ENCODE assay signal across 2 cellular contexts in the genomic region with DNA sequence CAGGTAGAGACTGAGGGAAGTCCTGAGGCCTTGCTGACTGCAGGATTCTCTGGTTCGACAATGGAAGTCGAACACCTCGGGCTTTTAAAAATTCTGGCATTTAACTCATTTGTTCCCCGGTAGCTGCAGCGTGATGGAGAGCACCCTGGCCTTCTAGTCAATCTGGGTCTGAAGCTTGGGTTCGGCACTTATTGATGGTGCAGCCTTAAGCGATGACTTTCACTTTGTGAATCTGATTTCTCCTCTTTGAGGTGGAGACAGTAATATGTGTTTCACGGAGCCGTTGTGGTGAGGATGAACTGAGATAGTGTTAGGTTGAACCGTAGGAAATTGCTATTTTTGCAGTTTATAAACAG.
TF ChIP-seq lines count a peak whose summit lies in the region.

No MANE protein-coding gene starts in this region.

TF ChIP-seq in liver, 16 proteins besides CTCF, POLR2A, EP300 and RAD21:
- no peak for TF ChIP-seq JUND (IDR thresholded peaks at IDR 0.05)
- TF ChIP-seq, protein P1, sequence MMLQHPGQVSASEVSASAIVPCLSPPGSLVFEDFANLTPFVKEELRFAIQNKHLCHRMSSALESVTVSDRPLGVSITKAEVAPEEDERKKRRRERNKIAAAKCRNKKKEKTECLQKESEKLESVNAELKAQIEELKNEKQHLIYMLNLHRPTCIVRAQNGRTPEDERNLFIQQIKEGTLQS (IDR thresholded peaks at IDR 0.05) = no peak
- TF ChIP-seq RXRA (IDR thresholded peaks at IDR 0.05) = no peak
- TF ChIP-seq TAF1 (conservative IDR thresholded peaks at IDR 0.05) = no peak
- peak; percentile 1 for TF ChIP-seq YY1 (IDR thresholded peaks at IDR 0.05)
- TF ChIP-seq SP1 (IDR thresholded peaks at IDR 0.05) = peak; percentile 0
- TF ChIP-seq EGR1 (IDR thresholded peaks at IDR 0.05; ENCODE audit: low read depth in 2 of 2) = no peak
- no peak for TF ChIP-seq HNF4A (conservative IDR thresholded peaks at IDR 0.05)
- TF ChIP-seq GABPA (IDR thresholded peaks at IDR 0.05 in 1 of 2, conservative IDR thresholded peaks at IDR 0.05 in 1 of 2) = no peak
- TF ChIP-seq, protein P2, sequence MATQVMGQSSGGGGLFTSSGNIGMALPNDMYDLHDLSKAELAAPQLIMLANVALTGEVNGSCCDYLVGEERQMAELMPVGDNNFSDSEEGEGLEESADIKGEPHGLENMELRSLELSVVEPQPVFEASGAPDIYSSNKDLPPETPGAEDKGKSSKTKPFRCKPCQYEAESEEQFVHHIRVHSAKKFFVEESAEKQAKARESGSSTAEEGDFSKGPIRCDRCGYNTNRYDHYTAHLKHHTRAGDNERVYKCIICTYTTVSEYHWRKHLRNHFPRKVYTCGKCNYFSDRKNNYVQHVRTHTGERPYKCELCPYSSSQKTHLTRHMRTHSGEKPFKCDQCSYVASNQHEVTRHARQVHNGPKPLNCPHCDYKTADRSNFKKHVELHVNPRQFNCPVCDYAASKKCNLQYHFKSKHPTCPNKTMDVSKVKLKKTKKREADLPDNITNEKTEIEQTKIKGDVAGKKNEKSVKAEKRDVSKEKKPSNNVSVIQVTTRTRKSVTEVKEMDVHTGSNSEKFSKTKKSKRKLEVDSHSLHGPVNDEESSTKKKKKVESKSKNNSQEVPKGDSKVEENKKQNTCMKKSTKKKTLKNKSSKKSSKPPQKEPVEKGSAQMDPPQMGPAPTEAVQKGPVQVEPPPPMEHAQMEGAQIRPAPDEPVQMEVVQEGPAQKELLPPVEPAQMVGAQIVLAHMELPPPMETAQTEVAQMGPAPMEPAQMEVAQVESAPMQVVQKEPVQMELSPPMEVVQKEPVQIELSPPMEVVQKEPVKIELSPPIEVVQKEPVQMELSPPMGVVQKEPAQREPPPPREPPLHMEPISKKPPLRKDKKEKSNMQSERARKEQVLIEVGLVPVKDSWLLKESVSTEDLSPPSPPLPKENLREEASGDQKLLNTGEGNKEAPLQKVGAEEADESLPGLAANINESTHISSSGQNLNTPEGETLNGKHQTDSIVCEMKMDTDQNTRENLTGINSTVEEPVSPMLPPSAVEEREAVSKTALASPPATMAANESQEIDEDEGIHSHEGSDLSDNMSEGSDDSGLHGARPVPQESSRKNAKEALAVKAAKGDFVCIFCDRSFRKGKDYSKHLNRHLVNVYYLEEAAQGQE (IDR thresholded peaks at IDR 0.05) = no peak
- TF ChIP-seq FOXA2 (IDR thresholded peaks at IDR 0.05) = no peak
- TF ChIP-seq, protein P3, sequence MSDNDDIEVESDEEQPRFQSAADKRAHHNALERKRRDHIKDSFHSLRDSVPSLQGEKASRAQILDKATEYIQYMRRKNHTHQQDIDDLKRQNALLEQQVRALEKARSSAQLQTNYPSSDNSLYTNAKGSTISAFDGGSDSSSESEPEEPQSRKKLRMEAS (IDR thresholded peaks at IDR 0.05) = peak; percentile 2
- no peak for TF ChIP-seq NR2F2 (IDR thresholded peaks at IDR 0.05)
- no peak for TF ChIP-seq FOXA1 (IDR thresholded peaks at IDR 0.05)
- TF ChIP-seq HNF4G (IDR thresholded peaks at IDR 0.05) = no peak
- TF ChIP-seq, protein P4, sequence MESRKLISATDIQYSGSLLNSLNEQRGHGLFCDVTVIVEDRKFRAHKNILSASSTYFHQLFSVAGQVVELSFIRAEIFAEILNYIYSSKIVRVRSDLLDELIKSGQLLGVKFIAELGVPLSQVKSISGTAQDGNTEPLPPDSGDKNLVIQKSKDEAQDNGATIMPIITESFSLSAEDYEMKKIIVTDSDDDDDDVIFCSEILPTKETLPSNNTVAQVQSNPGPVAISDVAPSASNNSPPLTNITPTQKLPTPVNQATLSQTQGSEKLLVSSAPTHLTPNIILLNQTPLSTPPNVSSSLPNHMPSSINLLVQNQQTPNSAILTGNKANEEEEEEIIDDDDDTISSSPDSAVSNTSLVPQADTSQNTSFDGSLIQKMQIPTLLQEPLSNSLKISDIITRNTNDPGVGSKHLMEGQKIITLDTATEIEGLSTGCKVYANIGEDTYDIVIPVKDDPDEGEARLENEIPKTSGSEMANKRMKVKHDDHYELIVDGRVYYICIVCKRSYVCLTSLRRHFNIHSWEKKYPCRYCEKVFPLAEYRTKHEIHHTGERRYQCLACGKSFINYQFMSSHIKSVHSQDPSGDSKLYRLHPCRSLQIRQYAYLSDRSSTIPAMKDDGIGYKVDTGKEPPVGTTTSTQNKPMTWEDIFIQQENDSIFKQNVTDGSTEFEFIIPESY (IDR thresholded peaks at IDR 0.05) = no peak

TF ChIP-seq in HepG2, 621 proteins besides CTCF, POLR2A, EP300 and RAD21:
- TF ChIP-seq NFE2L2 (IDR thresholded peaks at IDR 0.05; ENCODE audit: low read length) = no peak
- TF ChIP-seq ZMYM2 (CRISPR knock-in tag; IDR thresholded peaks at IDR 0.05) = no peak
- TF ChIP-seq GABPA (IDR thresholded peaks at IDR 0.05; ENCODE audit: low read depth, low read length) = no peak
- TF ChIP-seq GABPA (CRISPR knock-in tag; IDR thresholded peaks at IDR 0.05; ENCODE audit: low read depth) = no peak
- TF ChIP-seq ZNF432 (CRISPR knock-in tag; IDR thresholded peaks at IDR 0.05; ENCODE audit: borderline replicate concordance) = no peak
- TF ChIP-seq ZNF292 (CRISPR knock-in tag; IDR thresholded peaks at IDR 0.05; ENCODE audit: borderline replicate concordance, low read depth) = no peak
- TF ChIP-seq TRIM24 (CRISPR knock-in tag; IDR thresholded peaks at IDR 0.05) = no peak
- no peak for TF ChIP-seq FOXA1 (IDR thresholded peaks at IDR 0.05)
- TF ChIP-seq FOXA1 (CRISPR knock-in tag; IDR thresholded peaks at IDR 0.05) = no peak
- TF ChIP-seq, protein P5, sequence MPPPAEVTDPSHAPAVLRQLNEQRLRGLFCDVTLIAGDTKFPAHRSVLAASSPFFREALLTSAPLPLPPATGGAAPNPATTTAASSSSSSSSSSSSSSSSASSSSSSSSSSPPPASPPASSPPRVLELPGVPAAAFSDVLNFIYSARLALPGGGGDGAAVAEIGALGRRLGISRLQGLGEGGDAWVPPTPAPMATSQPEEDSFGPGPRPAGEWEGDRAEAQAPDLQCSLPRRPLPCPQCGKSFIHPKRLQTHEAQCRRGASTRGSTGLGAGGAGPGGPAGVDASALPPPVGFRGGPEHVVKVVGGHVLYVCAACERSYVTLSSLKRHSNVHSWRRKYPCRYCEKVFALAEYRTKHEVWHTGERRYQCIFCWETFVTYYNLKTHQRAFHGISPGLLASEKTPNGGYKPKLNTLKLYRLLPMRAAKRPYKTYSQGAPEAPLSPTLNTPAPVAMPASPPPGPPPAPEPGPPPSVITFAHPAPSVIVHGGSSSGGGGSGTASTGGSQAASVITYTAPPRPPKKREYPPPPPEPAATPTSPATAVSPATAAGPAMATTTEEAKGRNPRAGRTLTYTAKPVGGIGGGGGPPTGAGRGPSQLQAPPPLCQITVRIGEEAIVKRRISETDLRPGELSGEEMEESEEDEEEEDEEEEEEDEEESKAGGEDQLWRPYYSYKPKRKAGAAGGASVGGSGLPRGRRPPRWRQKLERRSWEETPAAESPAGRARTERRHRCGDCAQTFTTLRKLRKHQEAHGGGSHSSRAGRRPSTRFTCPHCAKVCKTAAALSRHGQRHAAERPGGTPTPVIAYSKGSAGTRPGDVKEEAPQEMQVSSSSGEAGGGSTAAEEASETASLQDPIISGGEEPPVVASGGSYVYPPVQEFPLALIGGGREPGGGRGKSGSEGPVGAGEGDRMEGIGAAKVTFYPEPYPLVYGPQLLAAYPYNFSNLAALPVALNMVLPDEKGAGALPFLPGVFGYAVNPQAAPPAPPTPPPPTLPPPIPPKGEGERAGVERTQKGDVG (CRISPR knock-in tag; IDR thresholded peaks at IDR 0.05; ENCODE audit: borderline replicate concordance) = no peak
- TF ChIP-seq, protein P6, sequence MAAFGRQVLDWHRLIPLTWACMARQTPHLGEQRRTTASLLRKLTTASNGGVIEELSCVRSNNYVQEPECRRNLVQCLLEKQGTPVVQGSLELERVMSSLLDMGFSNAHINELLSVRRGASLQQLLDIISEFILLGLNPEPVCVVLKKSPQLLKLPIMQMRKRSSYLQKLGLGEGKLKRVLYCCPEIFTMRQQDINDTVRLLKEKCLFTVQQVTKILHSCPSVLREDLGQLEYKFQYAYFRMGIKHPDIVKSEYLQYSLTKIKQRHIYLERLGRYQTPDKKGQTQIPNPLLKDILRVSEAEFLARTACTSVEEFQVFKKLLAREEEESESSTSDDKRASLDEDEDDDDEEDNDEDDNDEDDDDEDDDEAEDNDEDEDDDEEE (CRISPR knock-in tag; IDR thresholded peaks at IDR 0.05) = no peak
- TF ChIP-seq, protein P7, sequence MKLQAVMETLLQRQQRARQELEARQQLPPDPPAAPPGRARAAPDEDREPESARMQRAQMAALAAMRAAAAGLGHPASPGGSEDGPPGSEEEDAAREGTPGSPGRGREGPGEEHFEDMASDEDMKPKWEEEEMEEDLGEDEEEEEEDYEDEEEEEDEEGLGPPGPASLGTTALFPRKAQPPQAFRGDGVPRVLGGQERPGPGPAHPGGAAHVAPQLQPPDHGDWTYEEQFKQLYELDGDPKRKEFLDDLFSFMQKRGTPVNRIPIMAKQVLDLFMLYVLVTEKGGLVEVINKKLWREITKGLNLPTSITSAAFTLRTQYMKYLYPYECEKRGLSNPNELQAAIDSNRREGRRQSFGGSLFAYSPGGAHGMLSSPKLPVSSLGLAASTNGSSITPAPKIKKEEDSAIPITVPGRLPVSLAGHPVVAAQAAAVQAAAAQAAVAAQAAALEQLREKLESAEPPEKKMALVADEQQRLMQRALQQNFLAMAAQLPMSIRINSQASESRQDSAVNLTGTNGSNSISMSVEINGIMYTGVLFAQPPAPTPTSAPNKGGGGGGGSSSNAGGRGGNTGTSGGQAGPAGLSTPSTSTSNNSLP (IDR thresholded peaks at IDR 0.05; ENCODE audit: low read depth, low read length) = no peak
- no peak for TF ChIP-seq SP140L (CRISPR knock-in tag; IDR thresholded peaks at IDR 0.05; ENCODE audit: borderline replicate concordance)
- TF ChIP-seq, protein P8, sequence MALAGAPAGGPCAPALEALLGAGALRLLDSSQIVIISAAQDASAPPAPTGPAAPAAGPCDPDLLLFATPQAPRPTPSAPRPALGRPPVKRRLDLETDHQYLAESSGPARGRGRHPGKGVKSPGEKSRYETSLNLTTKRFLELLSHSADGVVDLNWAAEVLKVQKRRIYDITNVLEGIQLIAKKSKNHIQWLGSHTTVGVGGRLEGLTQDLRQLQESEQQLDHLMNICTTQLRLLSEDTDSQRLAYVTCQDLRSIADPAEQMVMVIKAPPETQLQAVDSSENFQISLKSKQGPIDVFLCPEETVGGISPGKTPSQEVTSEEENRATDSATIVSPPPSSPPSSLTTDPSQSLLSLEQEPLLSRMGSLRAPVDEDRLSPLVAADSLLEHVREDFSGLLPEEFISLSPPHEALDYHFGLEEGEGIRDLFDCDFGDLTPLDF (CRISPR knock-in tag; IDR thresholded peaks at IDR 0.05) = no peak
TF ChIP-seq in HepG2: peak in this region for 0.
